In the genomic region with DNA sequence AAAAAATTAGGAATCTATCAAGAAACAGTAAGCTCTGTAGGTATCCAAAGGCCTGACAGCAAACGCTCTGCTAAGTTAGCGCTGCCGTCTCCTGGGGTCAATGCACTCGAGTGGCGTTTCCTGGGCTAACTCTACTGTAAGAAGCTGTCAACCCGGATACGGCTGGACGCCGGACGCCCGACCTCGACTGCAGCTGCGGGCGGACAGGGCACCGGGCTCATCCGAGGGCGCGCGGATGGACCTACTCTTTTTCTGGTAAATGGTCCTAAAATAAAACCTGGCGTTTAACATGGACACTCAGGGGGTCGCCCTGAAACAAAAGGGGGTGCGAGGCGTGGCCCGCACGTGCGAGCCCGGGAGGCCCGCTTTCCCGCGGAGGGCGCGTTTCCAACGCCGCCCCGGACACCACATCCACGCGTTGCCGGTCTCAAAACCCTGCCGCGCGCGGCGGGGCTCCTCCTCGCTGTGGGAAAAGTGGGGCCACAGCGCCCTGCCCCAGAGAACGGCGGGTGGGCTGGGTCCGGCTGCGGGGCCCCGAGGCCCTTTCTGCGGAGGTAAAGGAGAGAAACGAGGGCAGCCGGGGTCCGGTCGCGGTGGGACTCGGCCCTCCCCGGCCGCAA, we compare ENCODE assay signal across 8 cellular contexts. TPM values are rescaled to one million over a fixed set of nuclear protein-coding genes. Genes with fewer than 3 reads are reported as not detected.
A peak's percentile ranks its signal among the peaks of the same experiment; 100 is the strongest.
DNase-seq lines count a peak whose midpoint lies in the region; TF ChIP-seq lines count a peak whose summit lies in the region.

No MANE protein-coding gene starts in this region.

- no peaks in the 10 kb centered on the region for H3K9me3 ChIP-seq in muscle layer of colon (ENCODE audit: low read length)

- H3K4me1 ChIP-seq in muscle layer of colon (ENCODE audit: insufficient read depth, low read length): peaks cover 39% of the 10 kb centered on the region

- TF ChIP-seq CTCF in GM13976 (IDR thresholded peaks at IDR 0.05; ENCODE audit: borderline replicate concordance, control extremely low read depth, extremely low read depth, insufficient read depth, missing control alignments) (no peak), epithelial cell of esophagus (IDR thresholded peaks at IDR 0.05; ENCODE audit: insufficient read depth, low read depth, low read length, missing control alignments) (no peak)

- peaks cover 31% of the 10 kb centered on the region for H3K36me3 ChIP-seq in muscle layer of colon (ENCODE audit: insufficient read depth, low read length)

- H3K9ac ChIP-seq in muscle layer of colon (ENCODE audit: low read length): peak overlapping the region; percentile 74

- H3K4me3 ChIP-seq in epithelial cell of esophagus (ENCODE audit: low read length) (peak overlapping the region; percentile 80), muscle layer of colon (ENCODE audit: low read depth in 1 of 2, low read length in 2 of 2) (peak overlapping the region; percentile 90 to 100)

- peak overlapping the region; percentile 90 for H3K27ac ChIP-seq in muscle layer of colon (ENCODE audit: low read depth, low read length)
- peak overlapping the region; percentile 100 for H3K27ac ChIP-seq in temporal lobe (ENCODE audit: low read depth, low read length)

- DNase-seq in GM13976 (ENCODE audit: low spot score) (peak; percentile 50), HT-29 (ENCODE audit: low spot score) (peak; percentile 41), epithelial cell of esophagus (ENCODE audit: low read depth) (peak; percentile 38), OCI-M2 (lab: John Stamatoyannopoulos, UW; ENCODE audit: unreplicated experiment) (no peak), NCI-H1436 treated with DMSO at 0.1 percent for 48 hours (lab: John Stamatoyannopoulos, UW) (no peak)
- DNase-seq in activated CD4-positive, alpha-beta T cell treated with anti-CD3 and anti-CD28 coated beads, Interleukin-2, amount 50 U/mL, for 48 hours: peak; percentile 24 to 43

- in situ Hi-C loops in GM13976 (cut with MboI; ENCODE audit: low sequenced_read_pairs, unreplicated experiment): no loop called here

- no peaks in the 10 kb centered on the region for H3K27me3 ChIP-seq in muscle layer of colon (ENCODE audit: control insufficient read depth in 1 of 2, insufficient read depth in 2 of 2, low read length in 2 of 2)

RNA-seq across cellular contexts. Expression of gene TCP1, which starts 0.5 kb away (rescaled TPM):
- total RNA-seq in HT-29 (2014; rRNA removed; shearing (Covaris generic)): 382 and 401 TPM in 2 replicates
- 248 TPM for total RNA-seq in temporal lobe

RNA-seq across cellular contexts. Expression of gene MRPL18, which starts 1.4 kb away (rescaled TPM):
- 98.4 and 101 TPM in 2 replicates for total RNA-seq in HT-29 (2014; rRNA removed; shearing (Covaris generic))
- total RNA-seq in temporal lobe: 36.6 TPM

RNA-seq across cellular contexts. Expression of gene PNLDC1, which starts 11.2 kb away (rescaled TPM):
- not detected in 2 replicates for total RNA-seq in HT-29 (2014; rRNA removed; shearing (Covaris generic))
- not detected for total RNA-seq in temporal lobe

RNA-seq across cellular contexts. Expression of gene ACAT2, which starts 27.0 kb away (rescaled TPM):
- 60.2 and 70.4 TPM in 2 replicates for total RNA-seq in HT-29 (2014; rRNA removed; shearing (Covaris generic))
- 61.5 TPM for total RNA-seq in temporal lobe

Comparison
In these comparisons a context has a peak if more than half of its experiments do, and no peak if none do; other contexts are left out.
1. DNase-seq: peak in GM13976 (single experiment), HT-29 (single experiment), activated CD4-positive, alpha-beta T cell treated with anti-CD3 and anti-CD28 coated beads, Interleukin-2, amount 50 U/mL, for 48 hours (2 of 2) and epithelial cell of esophagus (single experiment); none in OCI-M2 (single experiment) and NCI-H1436 treated with DMSO at 0.1 percent for 48 hours (single experiment).